ENCODE assay signal across 8 cellular contexts in the genomic region with DNA sequence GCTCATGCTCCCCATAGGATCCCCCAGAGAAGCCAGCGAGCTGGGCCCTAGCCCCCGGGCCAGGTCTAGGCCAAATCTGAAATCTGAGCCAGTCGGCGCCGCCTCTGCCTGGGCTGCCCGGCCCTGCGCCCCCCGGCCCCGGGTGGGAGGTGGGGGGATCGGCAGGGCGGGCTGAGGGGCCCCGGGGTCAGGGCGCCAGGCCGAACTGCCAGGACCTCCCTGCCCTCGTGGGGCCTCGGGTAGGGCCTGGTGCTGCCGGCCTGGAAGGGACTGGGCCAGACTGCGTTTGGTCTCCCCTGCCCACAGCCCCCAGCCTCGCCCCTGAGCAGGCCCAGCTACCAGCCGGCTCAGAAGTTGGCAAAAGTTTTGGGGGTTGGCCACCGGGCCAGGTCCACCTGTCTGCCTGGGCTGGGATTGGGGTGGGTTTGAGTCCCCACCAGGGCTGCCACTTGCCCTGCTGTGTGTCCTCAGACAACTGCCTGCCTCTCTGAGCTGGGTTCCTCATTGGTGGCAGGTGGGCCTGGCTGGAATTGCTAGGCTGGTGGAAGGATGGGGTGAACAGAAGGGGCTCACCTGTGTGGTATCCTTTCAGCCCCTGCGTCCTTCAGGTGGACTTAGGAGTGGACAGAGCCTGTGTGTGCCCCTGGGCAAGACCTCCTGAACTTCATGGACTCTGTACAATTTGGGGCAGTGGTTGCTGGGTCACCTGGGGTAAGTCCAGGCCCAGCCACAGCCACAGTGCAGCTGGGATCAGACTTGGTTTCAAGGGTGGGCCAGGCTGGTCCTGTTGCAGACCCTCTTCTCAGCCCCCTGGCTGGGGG. TPM values are rescaled to one million over a fixed set of nuclear protein-coding genes. Genes with fewer than 3 reads are reported as not detected.
A peak's percentile ranks its signal among the peaks of the same experiment; 100 is the strongest.
DNase-seq lines count a peak whose midpoint lies in the region; ATAC-seq and TF ChIP-seq lines count a peak whose summit lies in the region.

No MANE protein-coding gene starts in this region.

- no peak for TF ChIP-seq POLR2A in heart left ventricle (IDR thresholded peaks at IDR 0.05)

- peak overlapping the region; percentile 32 to 94 (median 60) for H3K27ac ChIP-seq in heart left ventricle
- peak overlapping the region; percentile 78 for H3K27ac ChIP-seq in rectal smooth muscle tissue (ENCODE audit: low read depth, low read length)

- H3K9me3 ChIP-seq in heart left ventricle: no peaks in the 10 kb centered on the region

- H3K9ac ChIP-seq in rectal smooth muscle tissue (ENCODE audit: low read length): peak overlapping the region; percentile 72

- intact Hi-C loops in heart left ventricle (cut with DNase I): no loop called here

- peaks cover 0 to 31% (median 2%) of the 10 kb centered on the region in 12 donors for H3K4me1 ChIP-seq in heart left ventricle
- peaks cover 7% of the 10 kb centered on the region for H3K4me1 ChIP-seq in rectal smooth muscle tissue (ENCODE audit: control insufficient read depth, insufficient read depth, low read length)

- DNase-seq in heart left ventricle (no peak), NCI-H2107 treated with DMSO at 0.1 percent for 48 hours (lab: John Stamatoyannopoulos, UW; ENCODE audit: unreplicated experiment) (no peak), T-helper 9 cell (no peak)

- H3K36me3 ChIP-seq in heart left ventricle (no peaks in the 10 kb centered on the region), rectal smooth muscle tissue (ENCODE audit: control insufficient read depth, insufficient read depth, low read length) (no peaks in the 10 kb centered on the region)

- WGBS in heart left ventricle, 4 donors: 32 to 70% (median 43%) methylated on average over 2 to 22 of the region's 22 CpGs

- H3K27me3 ChIP-seq in heart left ventricle (no peaks in the 10 kb centered on the region), rectal smooth muscle tissue (ENCODE audit: control insufficient read depth, insufficient read depth, low read length) (no peaks in the 10 kb centered on the region)

- peak overlapping the region; percentile 60 for H3K4me3 ChIP-seq in GM08714 (ENCODE audit: low read length)
- peak overlapping the region; percentile 51 to 82 (median 65) for H3K4me3 ChIP-seq in heart left ventricle
- peak overlapping the region; percentile 68 for H3K4me3 ChIP-seq in rectal smooth muscle tissue (ENCODE audit: low read length)

- peak; percentile 28 for ATAC-seq in SK-N-SH treated with all-trans-retinoic acid at 6 μM for 48 hours
- ATAC-seq in heart left ventricle: peak in 1 of 4 donors; percentile 10
- no peak for ATAC-seq in GM18858 (IDR thresholded peaks at IDR 0.05; ENCODE audit: unreplicated experiment)
- no peak for ATAC-seq in GM21360 (IDR thresholded peaks at IDR 0.05; ENCODE audit: unreplicated experiment)

- no peak for TF ChIP-seq CTCF in heart left ventricle (IDR thresholded peaks at IDR 0.05)

TF ChIP-seq in SK-N-SH treated with all-trans-retinoic acid at 6 μM for 48 hours, 23 proteins besides CTCF, POLR2A, EP300 and RAD21:
- TF ChIP-seq RARB (CRISPR knock-in tag; IDR thresholded peaks at IDR 0.05) (no peak), ESRRG (CRISPR knock-in tag; IDR thresholded peaks at IDR 0.05) (no peak), SNAI2 (CRISPR knock-in tag; IDR thresholded peaks at IDR 0.05) (no peak), ZFP3 (CRISPR knock-in tag; IDR thresholded peaks at IDR 0.05) (no peak), GLIS3 (CRISPR knock-in tag; IDR thresholded peaks at IDR 0.05) (no peak), ZNF565 (CRISPR knock-in tag; conservative IDR thresholded peaks at IDR 0.05; ENCODE audit: low read depth) (no peak), CSDC2 (CRISPR knock-in tag; IDR thresholded peaks at IDR 0.05) (no peak), ARNTL (CRISPR knock-in tag; IDR thresholded peaks at IDR 0.05; ENCODE audit: borderline replicate concordance, low read depth) (no peak), PPARA (CRISPR knock-in tag; IDR thresholded peaks at IDR 0.05; ENCODE audit: borderline replicate concordance) (no peak)

RNA-seq across cellular contexts. Expression of a gene that starts 0.8 kb away (rescaled TPM):
- total RNA-seq in heart left ventricle: 10 to 100 TPM in 1 of 9 donors, 1 to 10 TPM in 8; 3.0 to 19.9 (median 5.2) TPM
- polyA plus RNA-seq in heart left ventricle: 1 to 10 TPM; 2.5 to 3.0 TPM

RNA-seq across cellular contexts. Expression of a gene that starts 57.3 kb away (rescaled TPM):
- total RNA-seq in heart left ventricle: 10 to 100 TPM; 14.0 to 25.6 (median 20.4) TPM
- 10 to 100 TPM; 19.2 to 54.9 TPM for polyA plus RNA-seq in heart left ventricle
